Comparison of ENCODE assay signal across 29 cellular contexts in the genomic region with DNA sequence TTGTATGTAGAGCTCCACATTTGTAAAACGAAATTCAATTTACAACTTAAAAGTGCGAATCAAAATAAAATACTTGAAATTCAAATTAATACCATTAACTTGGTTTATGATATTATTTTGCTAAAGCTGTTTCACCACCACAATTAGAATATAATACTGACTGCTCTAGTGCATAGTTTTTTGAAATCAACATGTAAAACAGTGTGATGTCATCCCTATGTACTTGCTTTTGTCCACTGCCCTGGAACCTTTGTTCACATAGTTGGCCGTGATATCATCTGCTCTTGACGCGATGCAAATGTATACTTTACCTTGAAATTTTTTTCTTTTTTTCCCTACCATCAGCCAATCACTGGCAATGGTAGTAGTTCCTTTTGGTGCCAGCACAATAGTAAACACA.
"Had no signal": no experiment of that assay in that cellular context is flagged by ENCODE, and none has a peak within 500 bp of the region (broad histone marks: within the 10 kb centered on the region; RNA-seq: fewer than 3 reads in every experiment).

No MANE protein-coding gene starts in this region.

- H3K27ac Mint-ChIP-seq: activated CD4-positive, alpha-beta memory T cell treated with anti-CD3 and anti-CD28 coated beads for 36 hours; activated CD4-positive, alpha-beta T cell treated with anti-CD3 and anti-CD28 coated beads for 36 hours; activated CD4-positive, alpha-beta T cell treated with anti-CD3 and anti-CD28 coated beads, Interleukin-2, amount 10 ng/mL, durations not matched to agents 24 days and 14 days; activated CD8-positive, alpha-beta memory T cell treated with anti-CD3 and anti-CD28 coated beads, Interleukin-2, amount 10 ng/mL, durations not matched to agents 7 days and 5 days; activated CD8-positive, alpha-beta T cell treated with anti-CD3 and anti-CD28 coated beads, Interleukin-2, amount 10 ng/mL, durations not matched to agents 7 days and 5 days; activated naive CD4-positive, alpha-beta T cell treated with anti-CD3 and anti-CD28 coated beads, Interleukin-2, amount 50 U/mL, for 24 hours; activated T-helper 17 cell treated with anti-CD3 and anti-CD28 coated beads, Interleukin-2, amount 50 U/mL, for 72 hours; dendritic cell treated with granulocyte-macrophage colony-stimulating factor and Interleukin-4, amounts not matched to agents 40 ng/mL and 50 ng/mL, for 4 days; endodermal cell had no signal

- H3K4me1 Mint-ChIP-seq: activated CD4-positive, alpha-beta T cell treated with anti-CD3 and anti-CD28 coated beads for 36 hours; activated CD4-positive, alpha-beta T cell treated with anti-CD3 and anti-CD28 coated beads, Interleukin-2, amount 10 ng/mL, durations not matched to agents 24 days and 14 days; activated naive CD4-positive, alpha-beta T cell treated with anti-CD3 and anti-CD28 coated beads, Interleukin-2, amount 50 U/mL, for 24 hours; endodermal cell had no signal

- FAIRE-seq: astrocyte, bronchial epithelial cell had no signal

- H3K27me3 Mint-ChIP-seq: activated CD4-positive, alpha-beta memory T cell treated with anti-CD3 and anti-CD28 coated beads for 36 hours; activated CD4-positive, alpha-beta T cell treated with anti-CD3 and anti-CD28 coated beads for 36 hours; activated CD4-positive, alpha-beta T cell treated with anti-CD3 and anti-CD28 coated beads, Interleukin-2, amount 10 ng/mL, durations not matched to agents 24 days and 14 days; activated CD8-positive, alpha-beta memory T cell treated with anti-CD3 and anti-CD28 coated beads, Interleukin-2, amount 10 ng/mL, durations not matched to agents 7 days and 5 days; activated naive CD4-positive, alpha-beta T cell treated with anti-CD3 and anti-CD28 coated beads, Interleukin-2, amount 50 U/mL, for 24 hours; activated T-helper 17 cell treated with anti-CD3 and anti-CD28 coated beads, Interleukin-2, amount 50 U/mL, for 72 hours; central memory CD8-positive, alpha-beta T cell; dendritic cell treated with granulocyte-macrophage colony-stimulating factor and Interleukin-4, amounts not matched to agents 40 ng/mL and 50 ng/mL, for 4 days had no signal

- ATAC-seq: activated CD4-positive, alpha-beta T cell treated with anti-CD3 and anti-CD28 coated beads for 36 hours; activated CD8-positive, alpha-beta memory T cell treated with anti-CD3 and anti-CD28 coated beads, Interleukin-2, amount 10 ng/mL, durations not matched to agents 7 days and 5 days; activated CD8-positive, alpha-beta T cell treated with anti-CD3 and anti-CD28 coated beads, Interleukin-2, amount 10 ng/mL, durations not matched to agents 7 days and 5 days; activated T-helper 17 cell treated with anti-CD3 and anti-CD28 coated beads, Interleukin-2, amount 50 U/mL, for 72 hours; foreskin keratinocyte; gastroesophageal sphincter; heart right ventricle had no signal

- H3K9me3 Mint-ChIP-seq: activated CD4-positive, alpha-beta memory T cell treated with anti-CD3 and anti-CD28 coated beads for 36 hours; activated CD4-positive, alpha-beta T cell treated with anti-CD3 and anti-CD28 coated beads, Interleukin-2, amount 10 ng/mL, durations not matched to agents 24 days and 14 days; activated naive CD4-positive, alpha-beta T cell treated with anti-CD3 and anti-CD28 coated beads, Interleukin-2, amount 50 U/mL, for 24 hours; activated T-helper 17 cell treated with anti-CD3 and anti-CD28 coated beads, Interleukin-2, amount 50 U/mL, for 72 hours; central memory CD8-positive, alpha-beta T cell; dendritic cell treated with granulocyte-macrophage colony-stimulating factor and Interleukin-4, amounts not matched to agents 40 ng/mL and 50 ng/mL, for 4 days; endodermal cell had no signal

- H3K4me3 Mint-ChIP-seq: activated CD4-positive, alpha-beta memory T cell treated with anti-CD3 and anti-CD28 coated beads for 36 hours; activated CD4-positive, alpha-beta T cell treated with anti-CD3 and anti-CD28 coated beads for 36 hours; activated CD4-positive, alpha-beta T cell treated with anti-CD3 and anti-CD28 coated beads, Interleukin-2, amount 10 ng/mL, durations not matched to agents 24 days and 14 days; activated CD8-positive, alpha-beta memory T cell treated with anti-CD3 and anti-CD28 coated beads, Interleukin-2, amount 10 ng/mL, durations not matched to agents 7 days and 5 days; activated CD8-positive, alpha-beta T cell treated with anti-CD3 and anti-CD28 coated beads, Interleukin-2, amount 10 ng/mL, durations not matched to agents 7 days and 5 days; activated naive CD4-positive, alpha-beta T cell treated with anti-CD3 and anti-CD28 coated beads, Interleukin-2, amount 50 U/mL, for 24 hours; activated T-helper 17 cell treated with anti-CD3 and anti-CD28 coated beads, Interleukin-2, amount 50 U/mL, for 72 hours; central memory CD8-positive, alpha-beta T cell; dendritic cell treated with granulocyte-macrophage colony-stimulating factor and Interleukin-4, amounts not matched to agents 40 ng/mL and 50 ng/mL, for 4 days; endodermal cell had no signal

- DNase-seq: activated CD4-positive, alpha-beta memory T cell treated with anti-CD3 and anti-CD28 coated beads for 36 hours; activated CD4-positive, alpha-beta T cell treated with anti-CD3 and anti-CD28 coated beads for 36 hours; activated CD4-positive, alpha-beta T cell treated with anti-CD3 and anti-CD28 coated beads, Interleukin-2, amount 10 ng/mL, durations not matched to agents 24 days and 14 days; activated CD4-positive, CD25-positive, alpha-beta regulatory T cell; activated CD4-positive, CD25-positive, alpha-beta regulatory T cell treated with anti-CD3 and anti-CD28 coated beads, Interleukin-2, amount 50 U/mL, for 72 hours; activated CD8-positive, alpha-beta memory T cell treated with anti-CD3 and anti-CD28 coated beads, Interleukin-2, amount 10 ng/mL, durations not matched to agents 7 days and 5 days; activated CD8-positive, alpha-beta memory T cell treated with anti-CD3 and anti-CD28 coated beads, Interleukin-2, amount 50 U/mL, for 4 hours; activated CD8-positive, alpha-beta T cell treated with anti-CD3 and anti-CD28 coated beads, Interleukin-2, amount 10 ng/mL, durations not matched to agents 7 days and 5 days; activated effector memory CD4-positive, alpha-beta T cell treated with Interleukin-2 at 50 U/mL for 16 hours; activated gamma-delta T cell treated with Interleukin-2 at 50 U/mL for 16 hours; activated naive CD4-positive, alpha-beta T cell treated with Interleukin-2 at 50 U/mL for 16 hours; activated T-cell treated with anti-CD3 and anti-CD28 coated beads, Interleukin-2, amount 50 U/mL, for 1 hour; amniotic stem cell; anterior cingulate cortex; brain microvascular endothelial cell; dorsolateral prefrontal cortex; effector memory CD4-positive, alpha-beta T cell; endodermal cell; erythroblast; foreskin keratinocyte; heart right ventricle; T-helper 2 cell had no signal
